Comparison of ENCODE assay signal across 16 cellular contexts in genomic region chr3:17137321-17137826, GRCh38.
A peak's percentile ranks its signal among the peaks of the same experiment; 100 is the strongest.
DNase-seq lines count a peak whose midpoint lies in the region; ATAC-seq and TF ChIP-seq lines count a peak whose summit lies in the region.
"Had no signal": no experiment of that assay in that cellular context is flagged by ENCODE, and none has a peak within 500 bp of the region (broad histone marks: within the 10 kb centered on the region; RNA-seq: fewer than 3 reads in every experiment).

No MANE protein-coding gene starts in this region.

- H3K27ac ChIP-seq in right atrium auricular region (peak overlapping the region; percentile 79 to 82), foreskin keratinocyte (no peak overlapping the region), thoracic aorta (peak overlapping the region; percentile 57 to 62)
- H3K27ac ChIP-seq: 22Rv1 had no signal

- H3K4me3 ChIP-seq in right atrium auricular region (no peak overlapping the region), thoracic aorta (no peak overlapping the region)

- peak; percentile 43 for ATAC-seq in foreskin keratinocyte
- no peak for ATAC-seq in thoracic aorta (ENCODE audit: insufficient number of reproducible peaks, low FRiP score, low read depth)
- ATAC-seq in GM21825 (IDR thresholded peaks at IDR 0.05; ENCODE audit: unreplicated experiment), result no peak
- ATAC-seq: CD8-positive, alpha-beta T cell had no signal

- peaks cover 0 to 37% of the 10 kb centered on the region in 2 donors for H3K4me1 ChIP-seq in right atrium auricular region
- H3K4me1 ChIP-seq in foreskin keratinocyte, result no peaks in the 10 kb centered on the region
- peaks cover 11 to 77% of the 10 kb centered on the region in 2 donors for H3K4me1 ChIP-seq in thoracic aorta (ENCODE audit: control insufficient read depth in 1 of 2, low read depth in 2 of 2)

- H3K9me3 ChIP-seq in right atrium auricular region, result no peaks in the 10 kb centered on the region
- no peaks in the 10 kb centered on the region for H3K9me3 ChIP-seq in thoracic aorta

- no peaks in the 10 kb centered on the region for H3K27me3 ChIP-seq in right atrium auricular region
- H3K27me3 ChIP-seq in foreskin keratinocyte, result no peaks in the 10 kb centered on the region
- no peaks in the 10 kb centered on the region for H3K27me3 ChIP-seq in thoracic aorta (replicated peaks; ENCODE audit: insufficient read depth)

- DNase-seq in activated CD8-positive, alpha-beta memory T cell treated with anti-CD3 and anti-CD28 coated beads, Interleukin-2, amount 50 U/mL, for 48 hours, result peak; percentile 29
- no peak for DNase-seq in activated CD8-positive, alpha-beta memory T cell treated with anti-CD3 and anti-CD28 coated beads for 24 hours
- DNase-seq in right atrium auricular region (ENCODE audit: low spot score), result no peak
- DNase-seq in cardiac septum (ENCODE audit: low spot score), result no peak
- no peak for DNase-seq in foreskin keratinocyte
- no peak for DNase-seq in thoracic aorta (ENCODE audit: low spot score)
- DNase-seq in MV-4-11 (lab: John Stamatoyannopoulos, UW), result no peak
- DNase-seq: CD8-positive, alpha-beta T cell; COR-L47; DMS153; DMS79 treated with DMSO at 0.1 percent for 48 hours; EL; HCEC 1CT; HFFc6 had no signal

- intact Hi-C loops in cardiac septum (cut with DNase I), result loop anchor here (5.0 kb wide), 1 partner anchor 100 kb away; no protein-coding TSS in a partner anchor

- no peaks in the 10 kb centered on the region for H3K36me3 ChIP-seq in right atrium auricular region
- H3K36me3 ChIP-seq in thoracic aorta, result no peaks in the 10 kb centered on the region

- TF ChIP-seq CTCF in right atrium auricular region (IDR thresholded peaks at IDR 0.05) (no peak), foreskin keratinocyte (conservative IDR thresholded peaks at IDR 0.05) (no peak), thoracic aorta (IDR thresholded peaks at IDR 0.05) (no peak)
